In the genomic region with DNA sequence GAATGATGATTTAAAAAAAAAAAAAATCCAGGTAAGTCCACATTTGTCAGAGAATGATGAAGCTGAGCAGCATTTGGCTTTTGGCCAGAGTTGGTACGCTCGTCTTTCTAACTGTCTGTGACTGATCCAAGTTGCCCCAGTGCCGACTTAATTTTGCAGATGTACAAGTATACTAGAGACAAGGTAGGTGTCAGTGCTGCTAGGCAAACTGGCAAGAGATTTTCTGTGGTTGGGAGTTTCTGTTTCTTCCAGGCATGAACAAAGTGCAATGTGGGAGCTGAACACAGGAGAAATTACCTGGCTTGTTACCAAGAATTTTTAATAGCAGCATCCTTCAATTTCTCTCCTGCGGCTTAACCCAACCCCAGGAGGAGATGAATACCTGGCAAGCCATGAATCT, we compare ENCODE assay signal across 20 cellular contexts.
"Had no signal": no experiment of that assay in that cellular context is flagged by ENCODE, and none has a peak within 500 bp of the region (broad histone marks: within the 10 kb centered on the region; RNA-seq: fewer than 3 reads in every experiment).

No MANE protein-coding gene starts in this region.

- ATAC-seq: gastroesophageal sphincter, left cardiac atrium, left ventricle myocardium superior, psoas muscle, WTC11 had no signal

- DNase-seq: activated CD4-positive, alpha-beta memory T cell treated with anti-CD3 and anti-CD28 coated beads, Interleukin-2, amount 10 ng/mL, durations not matched to agents 7 days and 5 days; activated CD4-positive, alpha-beta T cell treated with anti-CD3 and anti-CD28 coated beads for 1 hour; activated CD4-positive, alpha-beta T cell treated with anti-CD3 and anti-CD28 coated beads, Interleukin-2, amount 10 ng/mL, durations not matched to agents 7 days and 5 days; activated CD8-positive, alpha-beta memory T cell treated with anti-CD3 and anti-CD28 coated beads, Interleukin-2, amount 50 U/mL, for 48 hours; activated gamma-delta T cell; activated naive CD4-positive, alpha-beta T cell treated with anti-CD3 and anti-CD28 coated beads, Interleukin-2, amount 10 ng/mL, durations not matched to agents 7 days and 5 days; activated T-cell treated with anti-CD3 and anti-CD28 coated beads, Interleukin-2, amount 50 U/mL, for 24 hours; amniotic stem cell; brain microvascular endothelial cell; hippocampal formation; left cardiac atrium; left ventricle myocardium superior; naive B cell; psoas muscle; spleen; stimulated activated CD4-positive, alpha-beta T cell treated with anti-CD3 and anti-CD28 coated beads, Interleukin-2, amount 100 ng/mL, for 48 hours; stimulated activated naive CD4-positive, alpha-beta T cell treated with Interleukin-2 at 50 U/mL for 16 hours; T-helper 2 cell had no signal
